25 cellular contexts compared by ENCODE assay signal in the genomic region with DNA sequence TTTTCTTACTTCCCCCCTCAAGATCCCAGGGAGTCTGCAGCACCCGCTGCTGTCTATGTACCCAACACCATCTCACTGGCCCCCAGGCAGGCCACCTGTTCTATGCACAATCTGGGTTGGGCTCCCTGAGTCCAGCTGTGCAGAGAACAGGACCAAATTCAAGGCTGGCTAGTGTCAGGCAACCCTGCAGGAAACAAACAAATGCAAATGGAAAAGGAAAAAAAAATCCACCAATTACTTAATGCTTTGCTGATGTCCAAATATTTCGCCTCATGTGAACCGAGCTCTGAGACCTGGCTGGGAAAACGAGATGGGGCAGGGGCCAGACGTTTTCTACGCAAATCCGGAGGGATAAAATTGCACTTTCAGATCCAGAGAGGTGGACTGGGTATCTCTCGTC.
DNase-seq lines count a peak whose midpoint lies in the region; ATAC-seq and TF ChIP-seq lines count a peak whose summit lies in the region.
"Had no signal": no experiment of that assay in that cellular context is flagged by ENCODE, and none has a peak within 500 bp of the region (broad histone marks: within the 10 kb centered on the region; RNA-seq: fewer than 3 reads in every experiment).

No MANE protein-coding gene starts in this region.

- H3K36me3 ChIP-seq in right atrium auricular region (no peaks in the 10 kb centered on the region), skeletal muscle tissue (ENCODE audit: control insufficient read depth in 3 of 3, insufficient read depth in 3 of 3, low read length in 3 of 3) (no peaks in the 10 kb centered on the region), thyroid gland (no peaks in the 10 kb centered on the region)
- H3K36me3 ChIP-seq in CD8-positive, alpha-beta T cell (ENCODE audit: insufficient read depth, low read length) = no peaks in the 10 kb centered on the region
- H3K36me3 ChIP-seq: tibial nerve had no signal

- H3K4me1 Mint-ChIP-seq in CD8-positive, alpha-beta T cell (ENCODE audit: low read depth) = no peaks in the 10 kb centered on the region
- H3K4me1 Mint-ChIP-seq in natural killer cell = no peaks in the 10 kb centered on the region
- H3K4me1 Mint-ChIP-seq: activated CD4-positive, alpha-beta T cell treated with anti-CD3 and anti-CD28 coated beads for 36 hours; CD4-positive, CD25-positive, alpha-beta regulatory T cell; immature natural killer cell had no signal

- H3K4me3 ChIP-seq in right atrium auricular region = no peak overlapping the region
- H3K4me3 ChIP-seq in skeletal muscle tissue (ENCODE audit: low read length in 3 of 3) = no peak overlapping the region
- H3K4me3 ChIP-seq in thyroid gland (replicated peaks in 1 of 3) = no peak overlapping the region
- H3K4me3 ChIP-seq in CD8-positive, alpha-beta T cell (ENCODE audit: low read depth, low read length) = no peak overlapping the region
- H3K4me3 ChIP-seq: tibial nerve had no signal

- peaks cover 0 to 20% of the 10 kb centered on the region in 2 donors for H3K4me1 ChIP-seq in right atrium auricular region
- H3K4me1 ChIP-seq in skeletal muscle tissue (ENCODE audit: control insufficient read depth in 3 of 3, insufficient read depth in 3 of 3, low read length in 3 of 3) = peaks cover 3 to 14% (median 3%) of the 10 kb centered on the region in 3 donors
- H3K4me1 ChIP-seq in thyroid gland = peaks cover 10 to 18% of the 10 kb centered on the region in 2 donors
- H3K4me1 ChIP-seq in CD8-positive, alpha-beta T cell (ENCODE audit: insufficient read depth, low read length) = no peaks in the 10 kb centered on the region

- no peak overlapping the region for H3K9ac ChIP-seq in skeletal muscle tissue (ENCODE audit: low read depth in 1 of 3, low read length in 3 of 3)

- H3K27ac Mint-ChIP-seq in CD8-positive, alpha-beta T cell = no peak overlapping the region
- no peak overlapping the region for H3K27ac Mint-ChIP-seq in natural killer cell
- H3K27ac Mint-ChIP-seq: activated CD4-positive, alpha-beta T cell treated with anti-CD3 and anti-CD28 coated beads for 36 hours; activated CD8-positive, alpha-beta T cell treated with anti-CD3 and anti-CD28 coated beads for 36 hours; activated naive CD4-positive, alpha-beta T cell treated with anti-CD3 and anti-CD28 coated beads, Interleukin-2, amount 50 U/mL, for 72 hours; activated T-helper 2 cell treated with anti-CD3 and anti-CD28 coated beads, Interferon-gamma antibody, Interleukin-2, Interleukin-4, amounts not matched to agents 10 μg/mL and 5 μg/mL and 100 μg/mL, durations not matched to agents 14 hours and 24 hours and 36 hours; CD4-positive, CD25-positive, alpha-beta regulatory T cell; immature natural killer cell; mesothelial cell of epicardium had no signal

- peaks cover 25% of the 10 kb centered on the region for H3K27me3 Mint-ChIP-seq in CD8-positive, alpha-beta T cell (ENCODE audit: low read depth)
- H3K27me3 Mint-ChIP-seq in natural killer cell (ENCODE audit: low read depth in 2 of 2) = peaks cover 6 to 8% of the 10 kb centered on the region in 2 donors
- H3K27me3 Mint-ChIP-seq: CD4-positive, CD25-positive, alpha-beta regulatory T cell had no signal

- no peak overlapping the region for H3K4me3 Mint-ChIP-seq in CD8-positive, alpha-beta T cell
- H3K4me3 Mint-ChIP-seq in natural killer cell = no peak overlapping the region
- H3K4me3 Mint-ChIP-seq: activated CD4-positive, alpha-beta T cell treated with anti-CD3 and anti-CD28 coated beads for 36 hours; activated CD8-positive, alpha-beta T cell treated with anti-CD3 and anti-CD28 coated beads for 36 hours; CD4-positive, CD25-positive, alpha-beta regulatory T cell; immature natural killer cell; mesothelial cell of epicardium; naive B cell had no signal

- 89% methylated on average over 8 of the region's 8 CpGs for WGBS in thyroid gland, 2 donors

- H3K27me3 ChIP-seq in right atrium auricular region (no peaks in the 10 kb centered on the region), skeletal muscle tissue (ENCODE audit: control insufficient read depth in 3 of 3, insufficient read depth in 3 of 3, low read length in 3 of 3) (peaks cover 5 to 22% (median 12%) of the 10 kb centered on the region in 3 donors), thyroid gland (no peaks in the 10 kb centered on the region)
- H3K27me3 ChIP-seq in CD8-positive, alpha-beta T cell (ENCODE audit: insufficient read depth, low read length) = peaks cover 4% of the 10 kb centered on the region

- CTCF ChIA-PET in CD8-positive, alpha-beta T cell (lab: Charles Lee) = no interaction called here

- ATAC-seq in Right ventricle myocardium superior (ENCODE audit: poor library complexity) (peak; percentile 60), natural killer cell (no peak)
- no peak for ATAC-seq in CD8-positive, alpha-beta T cell
- ATAC-seq: activated CD4-positive, alpha-beta T cell treated with anti-CD3 and anti-CD28 coated beads for 36 hours; activated CD8-positive, alpha-beta T cell treated with anti-CD3 and anti-CD28 coated beads for 36 hours; activated naive CD4-positive, alpha-beta T cell treated with anti-CD3 and anti-CD28 coated beads, Interleukin-2, amount 50 U/mL, for 72 hours; stimulated activated naive CD8-positive, alpha-beta T cell treated with anti-CD3 and anti-CD28 coated beads, Interleukin-15, Interleukin-2, amounts not matched to agents 100 U/mL and 50 U/mL, for 24 hours had no signal

- TF ChIP-seq CTCF in right atrium auricular region (IDR thresholded peaks at IDR 0.05) = no peak
- no peak for TF ChIP-seq CTCF in thyroid gland (IDR thresholded peaks at IDR 0.05)
- no peak for TF ChIP-seq CTCF in CD8-positive, alpha-beta T cell (IDR thresholded peaks at IDR 0.05)
- no peak for TF ChIP-seq CTCF in natural killer cell (IDR thresholded peaks at IDR 0.05)

- peak; percentile 64 for DNase-seq in Right ventricle myocardium superior
- no peak for DNase-seq in right atrium auricular region (ENCODE audit: low spot score)
- DNase-seq in islet precursor cell = peak; percentile 38
- no peak for DNase-seq in posterior cingulate gyrus
- DNase-seq in thyroid gland = no peak
- no peak for DNase-seq in CD8-positive, alpha-beta T cell
- no peak for DNase-seq in natural killer cell
- DNase-seq: activated CD4-positive, alpha-beta T cell treated with anti-CD3 and anti-CD28 coated beads for 36 hours; activated CD8-positive, alpha-beta T cell treated with anti-CD3 and anti-CD28 coated beads for 36 hours; AML-193; CD4-positive, CD25-positive, alpha-beta regulatory T cell; immature natural killer cell; IMR-90; naive B cell; NCI-H1417 treated with DMSO at 0.1 percent for 48 hours; NCI-H69; occipital lobe; SHP77 treated with DMSO at 0.1 percent for 48 hours; stimulated activated CD4-positive, alpha-beta T cell treated with anti-CD3 and anti-CD28 coated beads, Interleukin-2, amount 100 ng/mL, for 24 hours; stimulated activated naive CD8-positive, alpha-beta T cell treated with anti-CD3 and anti-CD28 coated beads, Interleukin-15, Interleukin-2, amounts not matched to agents 100 U/mL and 50 U/mL, for 24 hours had no signal

- intact Hi-C loops in Right ventricle myocardium superior (cut with DNase I) = no loop called here
- intact Hi-C loops in posterior cingulate gyrus (cut with DNase I) = no loop called here
- intact Hi-C loops in thyroid gland (cut with DNase I) = no loop called here
- intact Hi-C loops in CD8-positive, alpha-beta T cell (cut with DNase I, micrococcal nuclease) = no loop called here
- intact Hi-C loops in natural killer cell (cut with micrococcal nuclease) = no loop called here

- no peaks in the 10 kb centered on the region for H3K36me3 Mint-ChIP-seq in CD8-positive, alpha-beta T cell
- H3K36me3 Mint-ChIP-seq in natural killer cell = no peaks in the 10 kb centered on the region
- H3K36me3 Mint-ChIP-seq: activated naive CD4-positive, alpha-beta T cell treated with anti-CD3 and anti-CD28 coated beads, Interleukin-2, amount 50 U/mL, for 72 hours; CD4-positive, CD25-positive, alpha-beta regulatory T cell; immature natural killer cell; mesothelial cell of epicardium had no signal

- H3K9me3 Mint-ChIP-seq in CD8-positive, alpha-beta T cell = no peaks in the 10 kb centered on the region
- H3K9me3 Mint-ChIP-seq in natural killer cell = no peaks in the 10 kb centered on the region
- H3K9me3 Mint-ChIP-seq: activated CD8-positive, alpha-beta T cell treated with anti-CD3 and anti-CD28 coated beads for 36 hours; activated naive CD4-positive, alpha-beta T cell treated with anti-CD3 and anti-CD28 coated beads, Interleukin-2, amount 50 U/mL, for 72 hours; activated T-helper 2 cell treated with anti-CD3 and anti-CD28 coated beads, Interferon-gamma antibody, Interleukin-2, Interleukin-4, amounts not matched to agents 10 μg/mL and 5 μg/mL and 100 μg/mL, durations not matched to agents 14 hours and 24 hours and 36 hours; immature natural killer cell; mesothelial cell of epicardium had no signal

- peaks cover 0 to 7% of the 10 kb centered on the region in 2 donors for H3K9me3 ChIP-seq in right atrium auricular region
- H3K9me3 ChIP-seq in skeletal muscle tissue (ENCODE audit: control insufficient read depth in 3 of 3, low read length in 3 of 3) = no peaks in the 10 kb centered on the region
- H3K9me3 ChIP-seq in thyroid gland = no peaks in the 10 kb centered on the region
- no peaks in the 10 kb centered on the region for H3K9me3 ChIP-seq in CD8-positive, alpha-beta T cell (ENCODE audit: low read length)

- POLR2A ChIA-PET in CD8-positive, alpha-beta T cell (lab: Charles Lee) = no interaction called here

- TF ChIP-seq POLR2A in thyroid gland (IDR thresholded peaks at IDR 0.05) = no peak

- H3K27ac ChIP-seq in right atrium auricular region = peak overlapping the region in 1 of 2 donors; percentile 51
- H3K27ac ChIP-seq in skeletal muscle tissue (ENCODE audit: low read depth, low read length) = peak overlapping the region; percentile 66
- no peak overlapping the region for H3K27ac ChIP-seq in thyroid gland
- H3K27ac ChIP-seq in CD8-positive, alpha-beta T cell (ENCODE audit: low read depth, low read length) = no peak overlapping the region

Comparison
In these comparisons a context has a peak if more than half of its experiments do, and no peak if none do; other contexts are left out.
1. DNase-seq: peak in Right ventricle myocardium superior (single experiment) and islet precursor cell (single experiment); none in right atrium auricular region (single experiment), posterior cingulate gyrus (0 of 10), thyroid gland (0 of 2), CD8-positive, alpha-beta T cell (0 of 7) and natural killer cell (single experiment).